In genomic region chr2:70905443-70905842, GRCh38 we compare ENCODE assay signal across 1 cellular context.
TF ChIP-seq lines count a peak whose summit lies in the region.

No MANE protein-coding gene starts in this region.

TF ChIP-seq in H1, 55 proteins besides CTCF, POLR2A, EP300 and RAD21:
- TF ChIP-seq SUZ12 (IDR thresholded peaks at IDR 0.05; ENCODE audit: low read length) (peak; percentile 86), EZH2 (IDR thresholded peaks at IDR 0.05; ENCODE audit: low read depth, low read length, severe bottlenecking) (peak; percentile 85), HDAC6 (IDR thresholded peaks at IDR 0.05; ENCODE audit: low read depth, low read length) (no peak), TAF7 (optimal IDR thresholded peaks at IDR 0.05; ENCODE audit: borderline replicate concordance, low read depth, low read length) (no peak), BACH1 (IDR thresholded peaks at IDR 0.05; ENCODE audit: low read length) (no peak), JUND (IDR thresholded peaks at IDR 0.05; ENCODE audit: low read length) (no peak), RNF2 (IDR thresholded peaks at IDR 0.05; ENCODE audit: borderline replicate concordance, low read depth, low read length, missing control alignments, poor library complexity, severe bottlenecking) (peak; percentile 95)
TF ChIP-seq in H1: peak in this region for 3.
